ENCODE assay signal across 17 cellular contexts in the genomic region with DNA sequence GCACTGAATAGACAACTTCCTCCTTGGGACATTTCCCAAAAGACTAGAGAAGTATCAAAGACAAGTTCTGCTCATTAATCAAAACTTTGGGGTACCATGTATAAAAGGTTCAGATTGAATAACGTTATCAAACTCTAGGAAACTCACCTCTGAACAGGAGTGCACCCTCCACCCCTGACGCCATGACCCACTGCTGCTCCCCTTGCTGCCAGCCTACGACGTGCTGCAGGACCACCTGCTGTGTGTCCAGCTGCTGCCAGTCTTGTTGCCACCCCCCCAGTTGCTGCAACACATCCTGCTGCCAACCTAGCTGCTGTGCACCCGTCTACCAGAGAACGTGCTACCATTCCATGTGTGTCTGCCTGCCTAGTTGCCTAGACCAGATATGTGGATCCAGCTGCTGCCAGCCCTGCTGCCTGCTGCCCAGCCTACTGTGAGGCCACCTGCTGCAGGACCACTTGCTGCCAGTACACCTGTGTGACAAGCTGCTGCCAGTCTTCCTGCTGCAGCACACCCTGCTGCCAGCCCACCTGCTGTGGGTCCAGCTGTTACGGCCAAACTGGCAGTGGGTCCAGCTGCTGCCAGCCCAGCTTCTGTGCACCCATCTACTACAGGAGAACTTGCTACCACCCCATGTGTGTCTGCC. TPM values are rescaled to one million over a fixed set of nuclear protein-coding genes. Genes with fewer than 3 reads are reported as not detected.
A peak's percentile ranks its signal among the peaks of the same experiment; 100 is the strongest.
DNase-seq lines count a peak whose midpoint lies in the region; ATAC-seq, FAIRE-seq and TF ChIP-seq lines count a peak whose summit lies in the region.
"Had no signal": no experiment of that assay in that cellular context is flagged by ENCODE, and none has a peak within 500 bp of the region (broad histone marks: within the 10 kb centered on the region; RNA-seq: fewer than 3 reads in every experiment).

No MANE protein-coding gene starts in this region.

- H3K9me3 ChIP-seq in left ventricle myocardium inferior (replicated peaks) (no peaks in the 10 kb centered on the region), MM.1S (replicated peaks; ENCODE audit: insufficient read depth, low read length) (no peaks in the 10 kb centered on the region), PC-3 (ENCODE audit: low read length) (no peaks in the 10 kb centered on the region)
- H3K9me3 ChIP-seq: HAP-1 had no signal

- CTCF ChIA-PET in PC-3 (lab: Charles Lee), result interaction anchor here (1.2 kb wide), 1 partner anchor 110 kb away, joined by 4 read pairs; no protein-coding TSS in a partner anchor

- H3K9me2 ChIP-seq in MM.1S (replicated peaks; ENCODE audit: insufficient read depth, low read length) (no peaks in the 10 kb centered on the region), PC-3 (replicated peaks; ENCODE audit: low read length) (no peaks in the 10 kb centered on the region)

- BruUV-seq in PC-3 (replicated peaks; lab: Mats Ljungman, UMichigan), result no TSS peak

- no peaks in the 10 kb centered on the region for H3K36me3 Mint-ChIP-seq in CD14-positive monocyte
- H3K36me3 Mint-ChIP-seq: T-cell had no signal

- ATAC-seq in Right ventricle myocardium inferior, result no peak
- peak; percentile 45 for ATAC-seq in PC-3
- ATAC-seq in HG03469 (IDR thresholded peaks at IDR 0.05; ENCODE audit: unreplicated experiment), result no peak
- ATAC-seq: T-cell had no signal

- H3K4me1 ChIP-seq in left ventricle myocardium inferior (no peaks in the 10 kb centered on the region), MM.1S (ENCODE audit: low read length) (peaks cover 20% of the 10 kb centered on the region), PC-3 (ENCODE audit: insufficient read depth, low read length) (peaks cover 15% of the 10 kb centered on the region)
- H3K4me1 ChIP-seq: HAP-1 had no signal

- H4K20me1 ChIP-seq in MM.1S (ENCODE audit: insufficient read depth, low read length), result no peaks in the 10 kb centered on the region
- H4K20me1 ChIP-seq in PC-3 (ENCODE audit: low read length), result no peaks in the 10 kb centered on the region

- H3K36me3 ChIP-seq in left ventricle myocardium inferior, result no peaks in the 10 kb centered on the region
- H3K36me3 ChIP-seq in MM.1S (replicated peaks; ENCODE audit: insufficient read depth, low read length), result no peaks in the 10 kb centered on the region
- H3K36me3 ChIP-seq in PC-3 (ENCODE audit: low read depth, low read length), result no peaks in the 10 kb centered on the region
- H3K36me3 ChIP-seq: HAP-1 had no signal

- H2AFZ ChIP-seq in MM.1S (ENCODE audit: low read length) (no peak overlapping the region), PC-3 (ENCODE audit: low read length) (no peak overlapping the region)

- H3K27ac ChIP-seq in left ventricle myocardium inferior (replicated peaks), result no peak overlapping the region
- peak overlapping the region; percentile 30; the same call in 1 of the 2 replicates for H3K27ac ChIP-seq in MM.1S (ENCODE audit: low read length)
- peak overlapping the region; percentile 21; the same call in 1 of the 2 replicates for H3K27ac ChIP-seq in PC-3 (ENCODE audit: low read length)

- no peak overlapping the region for H3K27ac Mint-ChIP-seq in CD14-positive monocyte
- H3K27ac Mint-ChIP-seq: activated T-helper 1 cell treated with anti-CD3 and anti-CD28 coated beads, Interleukin-12 subunit alpha, Interleukin-12 subunit beta, Interleukin-2, Interleukin-4 antibody, amounts not matched to agents 30 ng/mL and 10 ng/mL and 1 ng/mL, durations not matched to agents 14 hours and 24 hours and 36 hours had no signal

- no peaks in the 10 kb centered on the region for H3K4me1 Mint-ChIP-seq in CD14-positive monocyte

- peak; percentile 48 for DNase-seq in Right ventricle myocardium inferior (ENCODE audit: missing footprints)
- DNase-seq in left ventricle myocardium inferior, result no peak
- DNase-seq in MM.1S, result peak; percentile 37
- DNase-seq in PC-3, result peak; percentile 2
- no peak for DNase-seq in urothelium cell line (ENCODE audit: low spot score)
- no peak for DNase-seq in activated effector memory CD4-positive, alpha-beta T cell treated with anti-CD3 and anti-CD28 coated beads, Interleukin-2, amount 50 U/mL, for 16 hours
- DNase-seq in CD14-positive monocyte (ENCODE audit: low spot score), result no peak
- DNase-seq: Calu3, caudate nucleus, mesenchymal stem cell, Right ventricle myocardium superior, T-cell had no signal

- H3K4me3 Mint-ChIP-seq in CD14-positive monocyte, result no peak overlapping the region
- H3K4me3 Mint-ChIP-seq: activated T-helper 1 cell treated with anti-CD3 and anti-CD28 coated beads, Interleukin-12 subunit alpha, Interleukin-12 subunit beta, Interleukin-2, Interleukin-4 antibody, amounts not matched to agents 30 ng/mL and 10 ng/mL and 1 ng/mL, durations not matched to agents 14 hours and 24 hours and 36 hours; T-cell had no signal

- H3K4me3 ChIP-seq in left ventricle myocardium inferior (no peak overlapping the region), MM.1S (ENCODE audit: low read length) (no peak overlapping the region), PC-3 (ENCODE audit: low read length) (no peak overlapping the region)
- H3K4me3 ChIP-seq: HAP-1 had no signal

- H3K27me3 ChIP-seq in left ventricle myocardium inferior (ENCODE audit: low read depth), result peaks cover 93% of the 10 kb centered on the region
- no peaks in the 10 kb centered on the region; the same call in 1 of the 2 replicates for H3K27me3 ChIP-seq in MM.1S (replicated peaks; ENCODE audit: insufficient read depth, low read length)
- no peaks in the 10 kb centered on the region for H3K27me3 ChIP-seq in PC-3 (ENCODE audit: low read length)

- peaks cover 0 to 8% (median 0%) of the 10 kb centered on the region in 7 donors for H3K9me3 Mint-ChIP-seq in CD14-positive monocyte
- H3K9me3 Mint-ChIP-seq: activated T-helper 1 cell treated with anti-CD3 and anti-CD28 coated beads, Interleukin-12 subunit alpha, Interleukin-12 subunit beta, Interleukin-2, Interleukin-4 antibody, amounts not matched to agents 30 ng/mL and 10 ng/mL and 1 ng/mL, durations not matched to agents 14 hours and 24 hours and 36 hours; T-cell had no signal

- H3K4me2 ChIP-seq in MM.1S (ENCODE audit: low read depth, low read length), result peak overlapping the region; percentile 22; the same call in 1 of the 2 replicates
- H3K4me2 ChIP-seq in PC-3 (ENCODE audit: low read length), result peak overlapping the region; percentile 32

- peaks cover 2 to 23% (median 9%) of the 10 kb centered on the region in 3 donors for H3K27me3 Mint-ChIP-seq in CD14-positive monocyte (ENCODE audit: low read depth in 3 of 3)

- POLR2A ChIA-PET in PC-3 (lab: Charles Lee; ENCODE audit: unreplicated experiment), result no interaction called here

- H3K9ac ChIP-seq in MM.1S (ENCODE audit: low read length) (no peak overlapping the region), PC-3 (ENCODE audit: low read length) (no peak overlapping the region)

- intact Hi-C loops in Right ventricle myocardium inferior (cut with DNase I) (no loop called here), left ventricle myocardium inferior (cut with micrococcal nuclease) (no loop called here), PC-3 (cut with micrococcal nuclease) (loop anchor here (10.0 kb wide), 2 partner anchors 148 to 298 kb away; partner anchors contain the start of genes KRTAP2-3 and KRTAP2-4), CD14-positive monocyte (cut with micrococcal nuclease) (no loop called here)

- no peaks in the 10 kb centered on the region for H3K79me2 ChIP-seq in MM.1S (ENCODE audit: low read length)
- no peaks in the 10 kb centered on the region for H3K79me2 ChIP-seq in PC-3 (ENCODE audit: low read length)

- peaks cover 11% of the 10 kb centered on the region; the same call in 1 of the 2 replicates for H3F3A ChIP-seq in MM.1S (ENCODE audit: insufficient read depth, low read length)
- H3F3A ChIP-seq in PC-3 (ENCODE audit: low read length, unreplicated experiment), result no peaks in the 10 kb centered on the region

- FAIRE-seq in urothelium cell line (lab: Jason Lieb, UNC), result peak; percentile 65

- TF ChIP-seq CTCF in left ventricle myocardium inferior (IDR thresholded peaks at IDR 0.05; ENCODE audit: borderline replicate concordance), result no peak
- no peak for TF ChIP-seq CTCF in MM.1S (IDR thresholded peaks at IDR 0.05; ENCODE audit: low read length)
- no peak for TF ChIP-seq CTCF in PC-3 (conservative IDR thresholded peaks at IDR 0.05; ENCODE audit: low read depth, low read length)
- TF ChIP-seq CTCF in CD14-positive monocyte (IDR thresholded peaks at IDR 0.05), result no peak

RNA-seq across cellular contexts. Expression of gene KRTAP9-2, which starts 13.8 kb away (rescaled TPM):
- not detected for total RNA-seq in Right ventricle myocardium inferior
- total RNA-seq in left ventricle myocardium inferior, result not detected
- total RNA-seq in PC-3 (2014; rRNA removed), result not detected in 2 replicates
- polyA plus RNA-seq in CD14-positive monocyte, result not detected
- total RNA-seq: activated T-helper 1 cell treated with anti-CD3 and anti-CD28 coated beads, Interleukin-12 subunit alpha, Interleukin-12 subunit beta, Interleukin-2, Interleukin-4 antibody, amounts not matched to agents 30 ng/mL and 10 ng/mL and 1 ng/mL, durations not matched to agents 14 hours and 24 hours and 36 hours; Calu3; Right ventricle myocardium superior; T-cell had no signal
- polyA plus RNA-seq: keratinocyte, neural cell had no signal

RNA-seq across cellular contexts. Expression of gene KRTAP9-3, which starts 19.6 kb away (rescaled TPM):
- total RNA-seq in Right ventricle myocardium inferior (not detected), left ventricle myocardium inferior (not detected), PC-3 (2014; rRNA removed) (not detected in 2 replicates)
- polyA plus RNA-seq in CD14-positive monocyte, result not detected
- total RNA-seq: activated T-helper 1 cell treated with anti-CD3 and anti-CD28 coated beads, Interleukin-12 subunit alpha, Interleukin-12 subunit beta, Interleukin-2, Interleukin-4 antibody, amounts not matched to agents 30 ng/mL and 10 ng/mL and 1 ng/mL, durations not matched to agents 14 hours and 24 hours and 36 hours; Calu3; Right ventricle myocardium superior; T-cell had no signal
- polyA plus RNA-seq: keratinocyte, neural cell had no signal

RNA-seq across cellular contexts. Expression of gene KRTAP9-1, which starts 23.0 kb away (rescaled TPM):
- total RNA-seq in Right ventricle myocardium inferior (not detected), left ventricle myocardium inferior (not detected), PC-3 (2014; rRNA removed) (not detected in 2 replicates)
- not detected for polyA plus RNA-seq in CD14-positive monocyte
- total RNA-seq: activated T-helper 1 cell treated with anti-CD3 and anti-CD28 coated beads, Interleukin-12 subunit alpha, Interleukin-12 subunit beta, Interleukin-2, Interleukin-4 antibody, amounts not matched to agents 30 ng/mL and 10 ng/mL and 1 ng/mL, durations not matched to agents 14 hours and 24 hours and 36 hours; Calu3; Right ventricle myocardium superior; T-cell had no signal
- polyA plus RNA-seq: keratinocyte, neural cell had no signal

RNA-seq across cellular contexts. Expression of gene KRTAP9-8, which starts 25.2 kb away (rescaled TPM):
- total RNA-seq in Right ventricle myocardium inferior, result not detected
- total RNA-seq in left ventricle myocardium inferior, result not detected
- total RNA-seq in PC-3 (2014; rRNA removed), result not detected in 2 replicates
- polyA plus RNA-seq in CD14-positive monocyte, result not detected
- total RNA-seq: activated T-helper 1 cell treated with anti-CD3 and anti-CD28 coated beads, Interleukin-12 subunit alpha, Interleukin-12 subunit beta, Interleukin-2, Interleukin-4 antibody, amounts not matched to agents 30 ng/mL and 10 ng/mL and 1 ng/mL, durations not matched to agents 14 hours and 24 hours and 36 hours; Calu3; Right ventricle myocardium superior; T-cell had no signal
- polyA plus RNA-seq: keratinocyte, neural cell had no signal

RNA-seq across cellular contexts. Expression of gene KRTAP4-1, which starts 27.9 kb away (rescaled TPM):
- total RNA-seq in Right ventricle myocardium inferior (not detected), left ventricle myocardium inferior (not detected), PC-3 (2014; rRNA removed) (not detected in 2 replicates)
- polyA plus RNA-seq in CD14-positive monocyte, result not detected
- total RNA-seq: activated T-helper 1 cell treated with anti-CD3 and anti-CD28 coated beads, Interleukin-12 subunit alpha, Interleukin-12 subunit beta, Interleukin-2, Interleukin-4 antibody, amounts not matched to agents 30 ng/mL and 10 ng/mL and 1 ng/mL, durations not matched to agents 14 hours and 24 hours and 36 hours; Calu3; Right ventricle myocardium superior; T-cell had no signal
- polyA plus RNA-seq: keratinocyte, neural cell had no signal

Comparison
In these comparisons a context has a peak if more than half of its experiments do, and no peak if none do; other contexts are left out.
1. DNase-seq: peak in Right ventricle myocardium inferior (single experiment), MM.1S (single experiment) and PC-3 (single experiment); none in left ventricle myocardium inferior (single experiment), urothelium cell line (single experiment), activated effector memory CD4-positive, alpha-beta T cell treated with anti-CD3 and anti-CD28 coated beads, Interleukin-2, amount 50 U/mL, for 16 hours (single experiment) and CD14-positive monocyte (single experiment).